In genomic region chr13:46389985-46390384, GRCh38 we compare ENCODE assay signal across 9 cellular contexts. TPM values are rescaled to one million over a fixed set of nuclear protein-coding genes. Genes with fewer than 3 reads are reported as not detected.
DNase-seq lines count a peak whose midpoint lies in the region; ATAC-seq and TF ChIP-seq lines count a peak whose summit lies in the region.
"Had no signal": no experiment of that assay in that cellular context is flagged by ENCODE, and none has a peak within 500 bp of the region (broad histone marks: within the 10 kb centered on the region; RNA-seq: fewer than 3 reads in every experiment).

No MANE protein-coding gene starts in this region.

- 41 to 57% (median 49%) methylated on average over 2 of the region's 2 CpGs for WGBS in adrenal gland, 4 donors

- TF ChIP-seq POLR2A in adrenal gland (IDR thresholded peaks at IDR 0.05), result no peak

- H3K27me3 ChIP-seq in adrenal gland, result peaks cover 6% of the 10 kb centered on the region

- no peaks in the 10 kb centered on the region for H3K9me3 ChIP-seq in adrenal gland (replicated peaks in 1 of 3)

- DNase-seq in GDM1 (lab: John Stamatoyannopoulos, UW) (peak; percentile 42), HuH-7.5 (ENCODE audit: low spot score) (peak; percentile 23), adrenal gland (peak in 6 of 7 donors; percentile 18 to 68 (median 39)), myocyte (ENCODE audit: low read depth) (peak; percentile 45), HPDE6-E6E7 (ENCODE audit: extremely low spot score) (no peak), AG08395 (ENCODE audit: low spot score) (no peak)
- no peak for DNase-seq in stimulated activated CD4-positive, alpha-beta T cell treated with anti-CD3 and anti-CD28 coated beads, Interleukin-12 subunit alpha, Interleukin-12 subunit beta, amount 100 ng/mL, for 4 hours

- H3K27ac ChIP-seq in adrenal gland, result peak overlapping the region in 2 of 5 donors; percentile 43 to 77
- H3K27ac ChIP-seq: epithelial cell of prostate had no signal

- no peak overlapping the region for H3K4me3 ChIP-seq in adrenal gland

- TF ChIP-seq CTCF in adrenal gland (IDR thresholded peaks at IDR 0.05), result no peak

- H3K4me1 ChIP-seq in adrenal gland (replicated peaks in 1 of 2), result no peaks in the 10 kb centered on the region

- H3K36me3 ChIP-seq in adrenal gland (replicated peaks in 1 of 2), result no peaks in the 10 kb centered on the region

- intact Hi-C loops in adrenal gland (cut with DNase I), result no loop called here

- peak; percentile 54 for ATAC-seq in GM21390 (IDR thresholded peaks at IDR 0.05; ENCODE audit: unreplicated experiment)

RNA-seq across cellular contexts. Expression of gene RUBCNL, which starts 2.9 kb away (rescaled TPM):
- total RNA-seq in adrenal gland (1 to 10 TPM; 1.1 to 7.9 (median 3.6) TPM), myocyte (0.26 and 1.9 TPM in 2 replicates)
- polyA plus RNA-seq in adrenal gland, result 1 to 10 TPM in 2 of 3 donors, under 1 TPM in 1; 0.81 to 2.9 (median 2.3) TPM
- polyA plus RNA-seq in myocyte (2012), result 0.61 TPM

Comparison
In these comparisons a context has a peak if more than half of its experiments do, and no peak if none do; other contexts are left out.
1. DNase-seq: peak in GDM1 (single experiment), HuH-7.5 (single experiment), adrenal gland (6 of 7) and myocyte (single experiment); none in stimulated activated CD4-positive, alpha-beta T cell treated with anti-CD3 and anti-CD28 coated beads, Interleukin-12 subunit alpha, Interleukin-12 subunit beta, amount 100 ng/mL, for 4 hours (single experiment), HPDE6-E6E7 (single experiment) and AG08395 (single experiment).